12 cellular contexts compared by ENCODE assay signal in the genomic region with DNA sequence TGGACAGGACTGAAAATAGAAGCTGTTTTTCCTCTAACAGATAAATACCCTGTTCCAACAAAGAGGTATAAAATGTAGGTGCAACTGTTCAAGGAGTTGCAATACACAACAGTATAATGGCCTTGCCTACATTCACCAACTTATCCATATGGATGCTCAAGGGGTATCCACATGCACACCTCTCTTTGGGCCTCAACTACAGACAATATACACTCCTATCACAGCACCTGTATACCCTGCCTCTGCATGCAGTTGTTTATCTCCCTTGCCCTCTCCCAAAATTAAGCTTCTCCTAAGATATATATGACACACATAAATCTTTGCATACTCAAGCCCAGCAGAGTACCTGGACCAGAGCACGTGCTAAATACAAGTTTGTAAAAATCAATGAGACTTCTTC. TPM values are rescaled to one million over a fixed set of nuclear protein-coding genes. Genes with fewer than 3 reads are reported as not detected.
DNase-seq lines count a peak whose midpoint lies in the region; ATAC-seq, FAIRE-seq and TF ChIP-seq lines count a peak whose summit lies in the region.
"Had no signal": no experiment of that assay in that cellular context is flagged by ENCODE, and none has a peak within 500 bp of the region (broad histone marks: within the 10 kb centered on the region; RNA-seq: fewer than 3 reads in every experiment).

No MANE protein-coding gene starts in this region.

- H3K9me3 Mint-ChIP-seq in effector memory CD8-positive, alpha-beta T cell, result no peaks in the 10 kb centered on the region

- POLR2A ChIA-PET in A549 (lab: Yijun Ruan, JAX), result no interaction called here

- H3K9me3 ChIP-seq in A549 (no peaks in the 10 kb centered on the region), RWPE2 (ENCODE audit: severe bottlenecking) (no peaks in the 10 kb centered on the region), left lung (no peaks in the 10 kb centered on the region)

- peak overlapping the region; percentile 99 for H3K27ac Mint-ChIP-seq in effector memory CD8-positive, alpha-beta T cell

- FAIRE-seq in A549 (lab: Jason Lieb, UNC), result no peak
- FAIRE-seq in GM12891 (lab: Jason Lieb, UNC), result peak; percentile 76

- DNase-seq in A549 (ENCODE audit: low read depth in 1 of 2, low spot score in 1 of 2) (no peak), GM12891 (ENCODE audit: insufficient read length, low spot score) (no peak), RWPE2 (ENCODE audit: low spot score) (no peak), NCI-H345 (lab: John Stamatoyannopoulos, UW) (no peak), left lung (no peak), HT-29 (ENCODE audit: low spot score) (no peak), CD1c-positive myeloid dendritic cell (ENCODE audit: extremely low spot score) (no peak)
- no peak for DNase-seq in effector memory CD8-positive, alpha-beta T cell
- DNase-seq: foreskin melanocyte, KBM-7, NCI-H1694 had no signal

- CTCF ChIA-PET in A549 (lab: Yijun Ruan, JAX), result interaction anchor here (0.5 to 1.8 kb wide), 2 partner anchors 34 to 430 kb away, joined by 3 to 5 read pairs; no protein-coding TSS in a partner anchor

- WGBS in A549 (ENCODE audit: missing lambda C conversion rate), result 30% methylated on average over 1 of the region's 1 CpG

- H3K27ac ChIP-seq in A549 (peak overlapping the region; percentile 7 to 63; a peak in 4 of 6 replicates), RWPE2 (ENCODE audit: poor library complexity, severe bottlenecking) (peak overlapping the region; percentile 73), left lung (peak overlapping the region in 1 of 2 donors; percentile 10)
- H3K27ac ChIP-seq: BLaER1 had no signal

- H3K27me3 ChIP-seq in RWPE2 (ENCODE audit: insufficient read depth, poor library complexity, severe bottlenecking) (no peaks in the 10 kb centered on the region), left lung (no peaks in the 10 kb centered on the region)
- H3K27me3 ChIP-seq: BLaER1 had no signal

- TF ChIP-seq POLR2A in A549 (IDR thresholded peaks at IDR 0.05; ENCODE audit: low read length) (no peak), GM12891 (IDR thresholded peaks at IDR 0.05; ENCODE audit: low read depth, low read length) (no peak)

- TF ChIP-seq RAD21 in A549 (conservative IDR thresholded peaks at IDR 0.05 in 1 of 2, IDR thresholded peaks at IDR 0.05 in 1 of 2), result no peak

- peaks cover 38% of the 10 kb centered on the region for H3K36me3 ChIP-seq in RWPE2 (ENCODE audit: low read depth)
- no peaks in the 10 kb centered on the region for H3K36me3 ChIP-seq in left lung

- TF ChIP-seq CTCF in A549 (IDR thresholded peaks at IDR 0.05) (no peak), RWPE2 (IDR thresholded peaks at IDR 0.05; ENCODE audit: poor library complexity, severe bottlenecking) (no peak), left lung (IDR thresholded peaks at IDR 0.05) (no peak)

- H3K27me3 Mint-ChIP-seq in effector memory CD8-positive, alpha-beta T cell, result no peaks in the 10 kb centered on the region

- peaks cover 34 to 58% of the 10 kb centered on the region in 2 donors for H3K4me1 Mint-ChIP-seq in effector memory CD8-positive, alpha-beta T cell (ENCODE audit: low read depth in 2 of 2)

- H3K4me2 ChIP-seq in A549, result peak overlapping the region; percentile 77
- H3K4me2 ChIP-seq: BLaER1 had no signal

- H3K4me1 ChIP-seq in A549 (peaks cover 24% of the 10 kb centered on the region), RWPE2 (ENCODE audit: insufficient read depth, poor library complexity, severe bottlenecking) (peaks cover 23% of the 10 kb centered on the region), left lung (peaks cover 19 to 35% of the 10 kb centered on the region in 2 donors)
- H3K4me1 ChIP-seq: BLaER1 had no signal

- intact Hi-C loops in left lung (cut with DNase I), result no loop called here

- peaks cover 4% of the 10 kb centered on the region for H3K36me3 Mint-ChIP-seq in effector memory CD8-positive, alpha-beta T cell (ENCODE audit: insufficient read depth)

- peak overlapping the region; percentile 71 to 80 for H3K4me3 Mint-ChIP-seq in effector memory CD8-positive, alpha-beta T cell

- no peak for TF ChIP-seq EP300 in A549 (IDR thresholded peaks at IDR 0.05)

- 0 out of 3 replicates have a peak overlapping the region, but pooled peaks have one; percentile 12 for H3K4me3 ChIP-seq in A549
- no peak overlapping the region for H3K4me3 ChIP-seq in RWPE2 (ENCODE audit: severe bottlenecking)
- H3K4me3 ChIP-seq in left lung, result no peak overlapping the region
- H3K4me3 ChIP-seq: BLaER1 had no signal

- peak; percentile 50 to 61 for ATAC-seq in A549
- no peak for ATAC-seq in RWPE2 (ENCODE audit: low read depth)
- ATAC-seq in effector memory CD8-positive, alpha-beta T cell (replicated peaks), result no peak
- ATAC-seq in left lung, result no peak

TF ChIP-seq in A549, 52 proteins besides CTCF, POLR2A, EP300 and RAD21 (continues in another document):
- TF ChIP-seq NPAS2 (CRISPR knock-in tag; IDR thresholded peaks at IDR 0.05; ENCODE audit: borderline replicate concordance) (no peak), NR3C1 (IDR thresholded peaks at IDR 0.05) (no peak), FOXS1 (CRISPR knock-in tag; IDR thresholded peaks at IDR 0.05) (no peak), KDM5A (IDR thresholded peaks at IDR 0.05) (no peak), FOSB (CRISPR knock-in tag; IDR thresholded peaks at IDR 0.05) (no peak), JUN (IDR thresholded peaks at IDR 0.05) (no peak), HOXB13 (CRISPR knock-in tag; IDR thresholded peaks at IDR 0.05; ENCODE audit: low read depth) (no peak), ESRRA (IDR thresholded peaks at IDR 0.05; ENCODE audit: borderline replicate concordance, low read length) (no peak)
- TF ChIP-seq, protein P1, sequence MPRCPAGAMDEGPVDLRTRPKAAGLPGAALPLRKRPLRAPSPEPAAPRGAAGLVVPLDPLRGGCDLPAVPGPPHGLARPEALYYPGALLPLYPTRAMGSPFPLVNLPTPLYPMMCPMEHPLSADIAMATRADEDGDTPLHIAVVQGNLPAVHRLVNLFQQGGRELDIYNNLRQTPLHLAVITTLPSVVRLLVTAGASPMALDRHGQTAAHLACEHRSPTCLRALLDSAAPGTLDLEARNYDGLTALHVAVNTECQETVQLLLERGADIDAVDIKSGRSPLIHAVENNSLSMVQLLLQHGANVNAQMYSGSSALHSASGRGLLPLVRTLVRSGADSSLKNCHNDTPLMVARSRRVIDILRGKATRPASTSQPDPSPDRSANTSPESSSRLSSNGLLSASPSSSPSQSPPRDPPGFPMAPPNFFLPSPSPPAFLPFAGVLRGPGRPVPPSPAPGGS (IDR thresholded peaks at IDR 0.05), result no peak

TF ChIP-seq in GM12891, 5 proteins besides CTCF, POLR2A, EP300 and RAD21:
- TF ChIP-seq TAF1 (IDR thresholded peaks at IDR 0.05; ENCODE audit: low read depth, low read length), result no peak
- TF ChIP-seq POU2F2 (IDR thresholded peaks at IDR 0.05; ENCODE audit: low read depth, low read length), result no peak
- no peak for TF ChIP-seq PAX5 (IDR thresholded peaks at IDR 0.05; ENCODE audit: insufficient read depth, low read length, severe bottlenecking)
- TF ChIP-seq POLR2AphosphoS5 (IDR thresholded peaks at IDR 0.05; ENCODE audit: low read depth, low read length), result no peak
- no peak for TF ChIP-seq SPI1 (IDR thresholded peaks at IDR 0.05; ENCODE audit: low read depth, low read length)

RNA-seq across cellular contexts. Expression of a gene that starts 37.3 kb away (rescaled TPM):
- 91.4 and 130 TPM in 2 replicates for polyA plus RNA-seq in A549 (2011; rRNA removed)
- 33.9 and 42.8 TPM in 2 replicates for polyA plus RNA-seq in A549 (2012; cell fraction: cytosol; rRNA removed)
- 17.0 and 21.6 TPM in 2 replicates for polyA plus RNA-seq in A549 (2012; cell fraction: nucleus; rRNA removed)
- 83.8 to 97.9 TPM (median 91.7 TPM) in 3 replicates for polyA plus RNA-seq in A549 (2017; fragmentation: RNase III; extraction: RNeasy Plus Mini Kit Qiagen cat#74134 plus additional on column Dnase treatment)
- 58.2 and 63.9 TPM in 2 replicates for polyA minus RNA-seq in A549 (2011; rRNA and poly(A)+ RNA removed)
- polyA plus RNA-seq in GM12891 (2012; ENCODE audit: low read depth, missing spikeins), result 99.1 TPM
- 10 to 100 TPM; 46.9 to 56.0 TPM for total RNA-seq in left lung
- total RNA-seq in HT-29 (2014; rRNA removed; shearing (Covaris generic)), result 20.5 and 29.6 TPM in 2 replicates

Comparison
In these comparisons a context has a peak if more than half of its experiments do, and no peak if none do; other contexts are left out.
1. ATAC-seq: peak in A549 (2 of 2); none in RWPE2 (single experiment), effector memory CD8-positive, alpha-beta T cell (single experiment) and left lung (single experiment).